ENCODE assay signal across 7 cellular contexts in genomic region chr4:174521800-174522182, GRCh38. TPM values are rescaled to one million over a fixed set of nuclear protein-coding genes. Genes with fewer than 3 reads are reported as not detected.
DNase-seq lines count a peak whose midpoint lies in the region; ATAC-seq, FAIRE-seq and TF ChIP-seq lines count a peak whose summit lies in the region.

No MANE protein-coding gene starts in this region.

- in situ Hi-C loops in astrocyte of the cerebellum (cut with HindIII; ENCODE audit: low sequenced_read_pairs), result no loop called here

- dilution Hi-C loops in keratinocyte (cut with MboI; ENCODE audit: extremely low pct_ligation_motif_present, low sequenced_read_pairs), result no loop called here

- H3K4me1 ChIP-seq in keratinocyte (ENCODE audit: control insufficient read depth, extremely low read depth, insufficient read depth, low read length) (peaks cover 11% of the 10 kb centered on the region), stomach (peaks cover 8 to 52% (median 21%) of the 10 kb centered on the region in 4 donors)

- intact Hi-C loops in stomach (cut with DNase I; ENCODE audit: low total_unique reads), result no loop called here

- H3K79me2 ChIP-seq in keratinocyte (ENCODE audit: control insufficient read depth, insufficient read depth, low read length), result no peaks in the 10 kb centered on the region

- H3K4me2 ChIP-seq in keratinocyte (ENCODE audit: control insufficient read depth, extremely low read depth, insufficient read depth, low read depth, low read length), result peak overlapping the region; percentile 91

- WGBS in stomach, 5 donors, result 0 to 2% (median 2%) methylated on average over 11 to 12 of the region's 12 CpGs

- peak; percentile 27 for ATAC-seq in GM18519 (IDR thresholded peaks at IDR 0.05; ENCODE audit: low FRiP score, unreplicated experiment)

- no peaks in the 10 kb centered on the region for H4K20me1 ChIP-seq in keratinocyte (ENCODE audit: control insufficient read depth, extremely low read depth, insufficient read depth, low read length)

- H2AFZ ChIP-seq in keratinocyte (ENCODE audit: control insufficient read depth, low read length), result peak overlapping the region; percentile 90

- no peak overlapping the region for H3K27ac ChIP-seq in keratinocyte (ENCODE audit: control insufficient read depth, insufficient read depth, low read length)
- peak overlapping the region; percentile 77 to 88 (median 85) for H3K27ac ChIP-seq in stomach

- DNase-seq in HFF-Myc (ENCODE audit: extremely low read depth, low read depth) (no peak), NCI-H2029 treated with DMSO at 0.1 percent for 48 hours (lab: John Stamatoyannopoulos, UW) (peak; percentile 19), astrocyte of the cerebellum (ENCODE audit: low read depth) (no peak), keratinocyte (ENCODE audit: low read depth, low spot score) (no peak), stomach (peak; percentile 54), NCI-H1436 treated with DMSO at 0.1 percent for 48 hours (lab: John Stamatoyannopoulos, UW) (no peak)

- no peak for TF ChIP-seq EP300 in stomach (IDR thresholded peaks at IDR 0.05)

- FAIRE-seq in keratinocyte (lab: Jason Lieb, UNC), result peak; percentile 63

- H3K36me3 ChIP-seq in keratinocyte (ENCODE audit: control insufficient read depth in 2 of 2, extremely low read depth in 1 of 2, insufficient read depth in 2 of 2, low read length in 2 of 2), result no peaks in the 10 kb centered on the region
- H3K36me3 ChIP-seq in stomach, result no peaks in the 10 kb centered on the region

- peak overlapping the region; percentile 46 for H3K4me3 ChIP-seq in HFF-Myc (replicated peaks; ENCODE audit: low read depth, low read length)
- peak overlapping the region; percentile 59 for H3K4me3 ChIP-seq in astrocyte of the cerebellum (ENCODE audit: low read depth, low read length)
- H3K4me3 ChIP-seq in keratinocyte (ENCODE audit: control insufficient read depth in 2 of 3, extremely low read depth in 1 of 3, insufficient read depth in 2 of 3, low read depth in 1 of 3, low read length in 3 of 3), result peak overlapping the region; percentile 38 to 86 (median 85)
- peak overlapping the region; percentile 61 to 69 (median 64) for H3K4me3 ChIP-seq in stomach

- H3K27me3 ChIP-seq in keratinocyte (ENCODE audit: control insufficient read depth, extremely low read depth, insufficient read depth, low read length), result peaks cover 3% of the 10 kb centered on the region
- peaks cover 0 to 16% (median 0%) of the 10 kb centered on the region in 3 donors for H3K27me3 ChIP-seq in stomach

- peak overlapping the region; percentile 63 for H3K9ac ChIP-seq in keratinocyte (ENCODE audit: control insufficient read depth, extremely low read depth, insufficient read depth, low read length)

- TF ChIP-seq CTCF in HFF-Myc (IDR thresholded peaks at IDR 0.05; ENCODE audit: low read depth, low read length, missing control alignments), result no peak
- no peak for TF ChIP-seq CTCF in astrocyte of the cerebellum (IDR thresholded peaks at IDR 0.05; ENCODE audit: low read depth, low read length, missing control alignments)
- TF ChIP-seq CTCF in keratinocyte (optimal IDR thresholded peaks at IDR 0.05 in 1 of 3, IDR thresholded peaks at IDR 0.05 in 1 of 3, conservative IDR thresholded peaks at IDR 0.05 in 1 of 3; ENCODE audit: extremely low read depth in 1 of 3, insufficient read depth in 2 of 3, low read length in 3 of 3), result peak in 1 of 3 experiments; percentile 45
- no peak for TF ChIP-seq CTCF in stomach (IDR thresholded peaks at IDR 0.05)

- TF ChIP-seq POLR2A in stomach (IDR thresholded peaks at IDR 0.05), result no peak

- no peaks in the 10 kb centered on the region for H3K9me1 ChIP-seq in keratinocyte (ENCODE audit: control insufficient read depth, extremely low read depth, insufficient read depth, low read length)

- H3K9me3 ChIP-seq in keratinocyte (ENCODE audit: control insufficient read depth, low read depth, low read length), result no peaks in the 10 kb centered on the region
- no peaks in the 10 kb centered on the region for H3K9me3 ChIP-seq in stomach

RNA-seq across cellular contexts. Expression of gene HPGD, which starts 0.5 kb away (rescaled TPM):
- polyA plus RNA-seq in keratinocyte, result 0.21 to 0.75 TPM (median 0.45 TPM) in 3 replicates
- 45.4 TPM for polyA plus RNA-seq in keratinocyte (2011; ENCODE audit: low read depth)
- 0.12 and 0.39 TPM in 2 replicates for polyA plus RNA-seq in keratinocyte (2011; cell fraction: cytosol; rRNA removed)
- 0.34 TPM in 1 of 2 replicates, not detected in the other for polyA plus RNA-seq in keratinocyte (2011; cell fraction: nucleus; rRNA removed)
- polyA plus RNA-seq in keratinocyte (2012; ENCODE audit: low replicate concordance), result 0.34 and 27.5 TPM in 2 replicates
- polyA minus RNA-seq in keratinocyte, result 1.6 to 1.8 TPM in 2 of 3 replicates, not detected in the other
- polyA minus RNA-seq in keratinocyte (2011; cell fraction: cytosol; rRNA and poly(A)+ RNA removed), result not detected
- 1.1 and 1.9 TPM in 2 replicates for polyA minus RNA-seq in keratinocyte (2011; cell fraction: nucleus; rRNA and poly(A)+ RNA removed)
- total RNA-seq in stomach, result 100 to 1,000 TPM in 1 of 5 donors, 10 to 100 TPM in 4; 13.6 to 492 (median 53.6) TPM
- polyA plus RNA-seq in stomach, result 100 to 1,000 TPM in 1 of 3 donors, 10 to 100 TPM in 2; 30.0 to 396 (median 37.1) TPM

Comparison
In these comparisons a context has a peak if more than half of its experiments do, and no peak if none do; other contexts are left out.
1. DNase-seq: peak in NCI-H2029 treated with DMSO at 0.1 percent for 48 hours (single experiment) and stomach (single experiment); none in HFF-Myc (single experiment), astrocyte of the cerebellum (single experiment), keratinocyte (single experiment) and NCI-H1436 treated with DMSO at 0.1 percent for 48 hours (single experiment).
2. Peak in every context shown above with its lines, with median percentiles within 50 percentile points of each other: H3K4me3 ChIP-seq.